Comparison of ENCODE assay signal across 8 cellular contexts in genomic region chr19:58009666-58010301, GRCh38.
DNase-seq lines count a peak whose midpoint lies in the region; ATAC-seq and TF ChIP-seq lines count a peak whose summit lies in the region.

No MANE protein-coding gene starts in this region.

- in situ Hi-C loops in HAP-1 (cut with MboI; ENCODE audit: low sequenced_read_pairs): no loop called here

- no peak for ATAC-seq in GM21447 (IDR thresholded peaks at IDR 0.05; ENCODE audit: unreplicated experiment)

- no peaks in the 10 kb centered on the region for H3K27me3 ChIP-seq in HAP-1 (ENCODE audit: low read depth)

- H3K9me3 ChIP-seq in HAP-1: no peaks in the 10 kb centered on the region; the same call in 1 of the 2 replicates

- H3K4me3 ChIP-seq in GM12865 (ENCODE audit: low read depth, low read length): no peak overlapping the region
- H3K4me3 ChIP-seq in WI38 (ENCODE audit: low read depth, low read length): peak overlapping the region; percentile 41
- no peak overlapping the region for H3K4me3 ChIP-seq in HAP-1

- TF ChIP-seq CTCF in GM12865 (IDR thresholded peaks at IDR 0.05; ENCODE audit: insufficient read depth, low read depth, low read length, missing control alignments): no peak
- no peak for TF ChIP-seq CTCF in WI38 (IDR thresholded peaks at IDR 0.05; ENCODE audit: low read depth, low read length)

- H3K4me1 ChIP-seq in HAP-1: no peaks in the 10 kb centered on the region

- DNase-seq in GM12865 (ENCODE audit: low read depth) (peak; percentile 19), NCI-H1105 (lab: John Stamatoyannopoulos, UW) (peak; percentile 83), cerebellar cortex (ENCODE audit: low spot score) (peak; percentile 89), inferior parietal cortex (ENCODE audit: extremely low spot score) (peak; percentile 90), HAP-1 (ENCODE audit: low spot score in 2 of 2) (no peak)
- DNase-seq in stimulated activated CD4-positive, alpha-beta T cell treated with anti-CD3 and anti-CD28 coated beads, Interleukin-12 subunit alpha, Interleukin-12 subunit beta, amount 100 ng/mL, for 24 hours (ENCODE audit: low read depth in 2 of 2): peak; percentile 29 to 36

- no peaks in the 10 kb centered on the region for H3K36me3 ChIP-seq in HAP-1 (replicated peaks)

Comparison
In these comparisons a context has a peak if more than half of its experiments do, and no peak if none do; other contexts are left out.
1. DNase-seq: peak in GM12865 (single experiment), NCI-H1105 (single experiment), cerebellar cortex (single experiment), inferior parietal cortex (single experiment) and stimulated activated CD4-positive, alpha-beta T cell treated with anti-CD3 and anti-CD28 coated beads, Interleukin-12 subunit alpha, Interleukin-12 subunit beta, amount 100 ng/mL, for 24 hours (2 of 2); none in HAP-1 (0 of 2).